In the genomic region with DNA sequence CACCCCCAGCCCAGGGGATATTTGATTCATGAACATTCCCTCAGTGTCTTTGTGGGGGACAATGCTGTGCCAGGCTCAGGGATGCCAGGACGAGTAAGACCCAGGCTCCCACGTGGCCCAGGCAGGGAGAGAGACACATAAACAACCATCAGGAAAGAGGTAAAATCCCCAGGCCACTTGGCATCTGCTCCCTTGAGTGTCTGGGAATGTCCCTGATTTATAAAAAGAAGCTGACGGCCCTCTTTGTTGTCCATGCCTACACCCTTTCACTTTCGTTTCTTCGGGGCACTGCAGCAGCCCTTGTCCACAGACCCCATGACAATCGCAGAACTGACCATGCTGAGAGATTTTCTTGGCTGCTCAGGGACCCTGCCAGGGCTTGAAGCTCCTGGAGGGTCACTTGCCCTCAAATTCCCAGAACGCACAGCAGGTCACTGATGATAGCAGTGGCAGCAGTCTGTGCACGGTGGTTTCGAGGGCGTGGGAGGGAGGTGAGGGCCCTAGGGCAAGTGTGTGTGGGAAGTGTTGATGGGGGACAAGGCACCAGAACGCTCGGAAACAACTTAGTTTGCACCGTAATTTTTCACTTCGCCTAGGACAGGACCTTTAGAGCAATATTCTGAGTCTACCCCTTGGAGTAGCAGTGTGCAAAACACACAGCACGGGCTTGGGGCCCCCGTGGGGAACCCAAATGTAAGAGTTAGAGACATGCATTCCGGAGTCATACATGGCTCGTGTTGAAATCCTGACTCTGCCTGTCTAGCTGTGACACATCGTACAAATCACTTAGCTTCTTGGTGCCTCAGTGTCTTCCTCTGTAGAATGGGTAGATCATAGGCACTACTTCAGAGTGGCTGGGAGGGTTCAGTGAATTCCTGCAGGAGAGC, we compare ENCODE assay signal across 9 cellular contexts. TPM values are rescaled to one million over a fixed set of nuclear protein-coding genes. Genes with fewer than 3 reads are reported as not detected.
A peak's percentile ranks its signal among the peaks of the same experiment; 100 is the strongest.
DNase-seq lines count a peak whose midpoint lies in the region; ATAC-seq and TF ChIP-seq lines count a peak whose summit lies in the region.
"Had no signal": no experiment of that assay in that cellular context is flagged by ENCODE, and none has a peak within 500 bp of the region (broad histone marks: within the 10 kb centered on the region; RNA-seq: fewer than 3 reads in every experiment).

No MANE protein-coding gene starts in this region.

- no peak for DNase-seq in GM12864 (ENCODE audit: low read depth)
- peak in 1 of 3 donors; percentile 51 for DNase-seq in Peyer's patch
- DNase-seq in chondrocyte (ENCODE audit: low spot score), result no peak
- peak in 1 of 2 donors; percentile 77 for DNase-seq in upper lobe of left lung
- DNase-seq in NCI-H1694 (lab: John Stamatoyannopoulos, UW), result no peak
- DNase-seq in NCI-H187 (lab: John Stamatoyannopoulos, UW), result no peak

- TF ChIP-seq POLR2A in Peyer's patch (IDR thresholded peaks at IDR 0.05), result no peak
- TF ChIP-seq POLR2A in upper lobe of left lung (IDR thresholded peaks at IDR 0.05), result peak in 1 of 4 donors; percentile 9

- H3K9me3 Mint-ChIP-seq in chondrocyte (ENCODE audit: low read depth), result no peaks in the 10 kb centered on the region

- H3K27me3 ChIP-seq in Peyer's patch, result no peaks in the 10 kb centered on the region
- peaks cover 0 to 10% of the 10 kb centered on the region in 2 donors for H3K27me3 ChIP-seq in muscle layer of colon (ENCODE audit: control insufficient read depth in 1 of 2, insufficient read depth in 2 of 2, low read length in 2 of 2)
- no peaks in the 10 kb centered on the region for H3K27me3 ChIP-seq in upper lobe of left lung

- ATAC-seq in GM21786 (IDR thresholded peaks at IDR 0.05; ENCODE audit: unreplicated experiment) (peak; percentile 41), upper lobe of left lung (ENCODE audit: low FRiP score in 2 of 2) (peak; percentile 34 to 52)

- no peak overlapping the region for H3K9ac ChIP-seq in muscle layer of colon (ENCODE audit: low read length)

- H3K27ac ChIP-seq in Peyer's patch (peak overlapping the region; percentile 61 to 77 (median 70)), muscle layer of colon (ENCODE audit: low read depth, low read length) (peak overlapping the region; percentile 23), upper lobe of left lung (peak overlapping the region; percentile 77 to 89 (median 87))

- H3K4me3 ChIP-seq in GM12864 (ENCODE audit: low read depth, low read length) (peak overlapping the region; percentile 49), Peyer's patch (peak overlapping the region; percentile 37 to 45 (median 42)), muscle layer of colon (ENCODE audit: low read depth in 1 of 2, low read length in 2 of 2) (peak overlapping the region; percentile 26 to 54), upper lobe of left lung (peak overlapping the region; percentile 27 to 54 (median 42))

- 37 to 42% methylated on average over 18 to 19 of the region's 19 CpGs for WGBS in upper lobe of left lung, 2 donors

- H3K27ac Mint-ChIP-seq in chondrocyte (ENCODE audit: unreplicated experiment), result peak overlapping the region; percentile 94

- peaks cover 3% of the 10 kb centered on the region for H3K27me3 Mint-ChIP-seq in chondrocyte (ENCODE audit: low read depth)

- no peaks in the 10 kb centered on the region for H3K36me3 ChIP-seq in Peyer's patch
- no peaks in the 10 kb centered on the region for H3K36me3 ChIP-seq in muscle layer of colon (ENCODE audit: insufficient read depth, low read length)
- no peaks in the 10 kb centered on the region for H3K36me3 ChIP-seq in upper lobe of left lung

- H3K4me3 Mint-ChIP-seq in chondrocyte (ENCODE audit: unreplicated experiment), result peak overlapping the region; percentile 69

- TF ChIP-seq CTCF in GM12864 (IDR thresholded peaks at IDR 0.05; ENCODE audit: low read depth, low read length, missing control alignments) (no peak), Peyer's patch (IDR thresholded peaks at IDR 0.05) (no peak), chondrocyte (IDR thresholded peaks at IDR 0.05) (no peak), upper lobe of left lung (IDR thresholded peaks at IDR 0.05) (no peak)

- H3K4me1 Mint-ChIP-seq in chondrocyte (ENCODE audit: low read depth), result peaks cover 20% of the 10 kb centered on the region

- peaks cover 7 to 38% (median 19%) of the 10 kb centered on the region in 4 donors for H3K4me1 ChIP-seq in Peyer's patch
- H3K4me1 ChIP-seq in muscle layer of colon (ENCODE audit: insufficient read depth, low read length), result peaks cover 33% of the 10 kb centered on the region
- peaks cover 26 to 55% (median 40%) of the 10 kb centered on the region in 4 donors for H3K4me1 ChIP-seq in upper lobe of left lung

- H3K9me3 ChIP-seq in Peyer's patch, result no peaks in the 10 kb centered on the region
- H3K9me3 ChIP-seq in muscle layer of colon (ENCODE audit: low read length), result no peaks in the 10 kb centered on the region
- no peaks in the 10 kb centered on the region for H3K9me3 ChIP-seq in upper lobe of left lung

- peak in 1 of 4 donors; percentile 71 for TF ChIP-seq EP300 in upper lobe of left lung (IDR thresholded peaks at IDR 0.05)

- H3K36me3 Mint-ChIP-seq in chondrocyte (ENCODE audit: low read depth), result no peaks in the 10 kb centered on the region

RNA-seq across cellular contexts. Expression of a gene that starts 4.7 kb away (rescaled TPM):
- total RNA-seq in Peyer's patch (1 to 10 TPM in 2 of 4 donors, not detected in 2; 1.7 to 4.1 TPM), chondrocyte (0.05 to 0.44 TPM (median 0.07 TPM) in 3 replicates), upper lobe of left lung (10 to 100 TPM in 5 of 6 donors, 1 to 10 TPM in 1; 8.5 to 27.2 (median 11.2) TPM)

RNA-seq across cellular contexts. Expression of a gene that starts 17.0 kb away (rescaled TPM):
- total RNA-seq in Peyer's patch (10 to 100 TPM in 1 of 4 donors, 1 to 10 TPM in 3; 1.3 to 10.7 (median 2.3) TPM), chondrocyte (not detected in 3 replicates), upper lobe of left lung (10 to 100 TPM in 4 of 6 donors, 1 to 10 TPM in 2; 3.2 to 16.9 (median 13.2) TPM)
- total RNA-seq: pulmonary artery endothelial cell had no signal

RNA-seq across cellular contexts. Expression of a gene that starts 43.8 kb away (rescaled TPM):
- 10 to 100 TPM; 24.3 to 56.1 (median 30.0) TPM for total RNA-seq in Peyer's patch
- 30.3 to 35.8 TPM (median 33.4 TPM) in 3 replicates for total RNA-seq in chondrocyte
- 10 to 100 TPM; 25.5 to 72.1 (median 46.1) TPM for total RNA-seq in upper lobe of left lung

Comparison
In these comparisons a context has a peak if more than half of its experiments do, and no peak if none do; other contexts are left out.
1. H3K27ac ChIP-seq: peak in every context shown above with its lines; median percentile 87 in upper lobe of left lung; 70 in Peyer's patch; 23 in muscle layer of colon.